In genomic region chr3:129611812-129612349, GRCh38 we compare ENCODE assay signal across 10 cellular contexts. TPM values are rescaled to one million over a fixed set of nuclear protein-coding genes. Genes with fewer than 3 reads are reported as not detected.
DNase-seq lines count a peak whose midpoint lies in the region; ATAC-seq lines count a peak whose summit lies in the region.
"Had no signal": no experiment of that assay in that cellular context is flagged by ENCODE, and none has a peak within 500 bp of the region (broad histone marks: within the 10 kb centered on the region; RNA-seq: fewer than 3 reads in every experiment).

No MANE protein-coding gene starts in this region.

- no peak for ATAC-seq in GM21390 (IDR thresholded peaks at IDR 0.05; ENCODE audit: unreplicated experiment)

- peak; percentile 56 for DNase-seq in Daoy (ENCODE audit: low read depth)
- peak; percentile 32 for DNase-seq in amniotic stem cell (lab: John Stamatoyannopoulos, UW)
- DNase-seq in iPS-NIHi7 (ENCODE audit: extremely low spot score) = peak; percentile 77
- no peak for DNase-seq in NCI-H748 (lab: John Stamatoyannopoulos, UW; ENCODE audit: unreplicated experiment)
- DNase-seq in midbrain (lab: John Stamatoyannopoulos, UW) = no peak
- no peak for DNase-seq in HuH-7 (ENCODE audit: low spot score)
- DNase-seq: activated CD4-positive, alpha-beta T cell treated with anti-CD3 and anti-CD28 coated beads, Interleukin-2, amount 50 U/mL, for 1 hour; DMS 273 treated with DMSO at 0.1 percent for 48 hours had no signal

- no peaks in the 10 kb centered on the region for H3K9me3 ChIP-seq in skeletal muscle satellite cell (replicated peaks; ENCODE audit: low read length)

- H3K4me1 ChIP-seq in skeletal muscle satellite cell (ENCODE audit: control insufficient read depth, insufficient read depth, low read length) = peaks cover 66% of the 10 kb centered on the region

- H3K4me2 ChIP-seq in skeletal muscle satellite cell (ENCODE audit: low read length) = peak overlapping the region; percentile 30

- peak overlapping the region; percentile 62 for H3K9ac ChIP-seq in skeletal muscle satellite cell (ENCODE audit: low read depth, low read length)

- no peaks in the 10 kb centered on the region for H3K27me3 ChIP-seq in skeletal muscle satellite cell (ENCODE audit: control insufficient read depth, insufficient read depth, low read length)

- no peak overlapping the region for H3K4me3 ChIP-seq in skeletal muscle satellite cell (ENCODE audit: low read length)

- H3K36me3 ChIP-seq in skeletal muscle satellite cell (ENCODE audit: insufficient read depth, low read length) = no peaks in the 10 kb centered on the region

RNA-seq across cellular contexts. Expression of gene PLXND1, which starts 5.4 kb away (rescaled TPM):
- total RNA-seq in Daoy (2014; rRNA removed; shearing (Covaris generic)) = 9.1 and 12.1 TPM in 2 replicates
- total RNA-seq in skeletal muscle satellite cell (2012; rRNA removed) = 41.7 and 52.2 TPM in 2 replicates

Comparison
In these comparisons a context has a peak if more than half of its experiments do, and no peak if none do; other contexts are left out.
1. DNase-seq: peak in Daoy (single experiment), amniotic stem cell (single experiment) and iPS-NIHi7 (single experiment); none in NCI-H748 (single experiment), midbrain (single experiment) and HuH-7 (single experiment).